6 cellular contexts compared by ENCODE assay signal in genomic region chr19:46616631-46617322, GRCh38. TPM values are rescaled to one million over a fixed set of nuclear protein-coding genes. Genes with fewer than 3 reads are reported as not detected.
A peak's percentile ranks its signal among the peaks of the same experiment; 100 is the strongest.
DNase-seq lines count a peak whose midpoint lies in the region; ATAC-seq and TF ChIP-seq lines count a peak whose summit lies in the region.

No MANE protein-coding gene starts in this region.

- peak overlapping the region; percentile 15 for H3K4me3 Mint-ChIP-seq in activated CD4-positive, alpha-beta memory T cell treated with anti-CD3 and anti-CD28 coated beads, Interleukin-2, amount 10 ng/mL, durations not matched to agents 7 days and 5 days

- peaks cover 70% of the 10 kb centered on the region for H3K4me1 Mint-ChIP-seq in activated CD4-positive, alpha-beta memory T cell treated with anti-CD3 and anti-CD28 coated beads, Interleukin-2, amount 10 ng/mL, durations not matched to agents 7 days and 5 days

- H3K36me3 ChIP-seq in kidney epithelial cell (ENCODE audit: control insufficient read depth, insufficient read depth, low read length): no peaks in the 10 kb centered on the region

- DNase-seq in COR-L47 (lab: John Stamatoyannopoulos, UW): peak; percentile 70
- DNase-seq in LNCaP clone FGC (ENCODE audit: low read depth): peak; percentile 27
- DNase-seq in activated CD4-positive, alpha-beta memory T cell treated with anti-CD3 and anti-CD28 coated beads, Interleukin-2, amount 10 ng/mL, durations not matched to agents 7 days and 5 days: peak; percentile 39
- DNase-seq in kidney epithelial cell (ENCODE audit: low read depth): no peak
- DNase-seq in GM19240 (ENCODE audit: insufficient read length, low spot score): no peak

- H3K4me3 ChIP-seq in LNCaP clone FGC (ENCODE audit: low read depth, low read length): no peak overlapping the region
- H3K4me3 ChIP-seq in kidney epithelial cell (ENCODE audit: low read depth, low read length): no peak overlapping the region

- H3K27me3 Mint-ChIP-seq in activated CD4-positive, alpha-beta memory T cell treated with anti-CD3 and anti-CD28 coated beads, Interleukin-2, amount 10 ng/mL, durations not matched to agents 7 days and 5 days: no peaks in the 10 kb centered on the region

- ATAC-seq in GM18502 (IDR thresholded peaks at IDR 0.05; ENCODE audit: poor library complexity, unreplicated experiment): no peak

- TF ChIP-seq CTCF in LNCaP clone FGC (IDR thresholded peaks at IDR 0.05; ENCODE audit: control insufficient read depth, extremely low read depth, insufficient read depth) (peak; percentile 43; the same call in 1 of the 2 replicates), kidney epithelial cell (IDR thresholded peaks at IDR 0.05; ENCODE audit: insufficient read depth, low read length, poor library complexity, severe bottlenecking) (peak; percentile 84)

- H3K36me3 Mint-ChIP-seq in activated CD4-positive, alpha-beta memory T cell treated with anti-CD3 and anti-CD28 coated beads, Interleukin-2, amount 10 ng/mL, durations not matched to agents 7 days and 5 days (ENCODE audit: low read depth): no peaks in the 10 kb centered on the region

- H3K27me3 ChIP-seq in kidney epithelial cell (ENCODE audit: control insufficient read depth, insufficient read depth, low read length): peaks cover 8% of the 10 kb centered on the region

- no peaks in the 10 kb centered on the region for H3K9me3 Mint-ChIP-seq in activated CD4-positive, alpha-beta memory T cell treated with anti-CD3 and anti-CD28 coated beads, Interleukin-2, amount 10 ng/mL, durations not matched to agents 7 days and 5 days

- POLR2A ChIA-PET in activated CD4-positive, alpha-beta memory T cell treated with anti-CD3 and anti-CD28 coated beads, Interleukin-2, amount 10 ng/mL, durations not matched to agents 7 days and 5 days (lab: Charles Lee): interaction anchor here (0.8 to 4.3 kb wide), 3 partner anchors 14 to 48 kb away, joined by 3 to 34 read pairs (median 4); partner anchors contain the start of gene CALM3

- CTCF ChIA-PET in activated CD4-positive, alpha-beta memory T cell treated with anti-CD3 and anti-CD28 coated beads, Interleukin-2, amount 10 ng/mL, durations not matched to agents 7 days and 5 days (lab: Charles Lee): interaction anchor here (0.7 to 7.9 kb wide), 11 partner anchors 11 to 1153 kb away, joined by 3 to 136 read pairs (median 3); partner anchors contain the start of genes CALM3 and DACT3

- peak overlapping the region; percentile 89 for H3K27ac Mint-ChIP-seq in activated CD4-positive, alpha-beta memory T cell treated with anti-CD3 and anti-CD28 coated beads, Interleukin-2, amount 10 ng/mL, durations not matched to agents 7 days and 5 days

RNA-seq across cellular contexts. Expression of gene PTGIR, which starts 8.1 kb away (rescaled TPM):
- total RNA-seq in activated CD4-positive, alpha-beta memory T cell treated with anti-CD3 and anti-CD28 coated beads, Interleukin-2, amount 10 ng/mL, durations not matched to agents 7 days and 5 days: 1 to 10 TPM; 5.3 to 5.6 TPM
- 0.48 TPM in 1 of 2 replicates, not detected in the other for total RNA-seq in kidney epithelial cell

RNA-seq across cellular contexts. Expression of gene CALM3, which starts 15.6 kb away (rescaled TPM):
- 100 to 1,000 TPM; 446 to 465 TPM for total RNA-seq in activated CD4-positive, alpha-beta memory T cell treated with anti-CD3 and anti-CD28 coated beads, Interleukin-2, amount 10 ng/mL, durations not matched to agents 7 days and 5 days
- 103 and 127 TPM in 2 replicates for total RNA-seq in kidney epithelial cell

RNA-seq across cellular contexts. Expression of gene GNG8, which starts 19.2 kb away (rescaled TPM):
- total RNA-seq in activated CD4-positive, alpha-beta memory T cell treated with anti-CD3 and anti-CD28 coated beads, Interleukin-2, amount 10 ng/mL, durations not matched to agents 7 days and 5 days: 1 to 10 TPM; 3.1 to 3.4 TPM
- not detected in 2 replicates for total RNA-seq in kidney epithelial cell

RNA-seq across cellular contexts. Expression of gene DACT3, which starts 44.2 kb away (rescaled TPM):
- under 1 TPM; 0.15 to 0.20 TPM for total RNA-seq in activated CD4-positive, alpha-beta memory T cell treated with anti-CD3 and anti-CD28 coated beads, Interleukin-2, amount 10 ng/mL, durations not matched to agents 7 days and 5 days
- 0.14 and 0.33 TPM in 2 replicates for total RNA-seq in kidney epithelial cell

Comparison
In these comparisons a context has a peak if more than half of its experiments do, and no peak if none do; other contexts are left out.
1. DNase-seq: peak in COR-L47 (single experiment), LNCaP clone FGC (single experiment) and activated CD4-positive, alpha-beta memory T cell treated with anti-CD3 and anti-CD28 coated beads, Interleukin-2, amount 10 ng/mL, durations not matched to agents 7 days and 5 days (single experiment); none in kidney epithelial cell (single experiment) and GM19240 (single experiment).